8 cellular contexts compared by ENCODE assay signal in genomic region chr4:184328022-184328736, GRCh38.
DNase-seq lines count a peak whose midpoint lies in the region; ATAC-seq and TF ChIP-seq lines count a peak whose summit lies in the region.

No MANE protein-coding gene starts in this region.

- H3K9me3 Mint-ChIP-seq in CD14-positive monocyte = peaks cover 0 to 3% (median 0%) of the 10 kb centered on the region in 7 donors
- H3K9me3 Mint-ChIP-seq in activated naive CD8-positive, alpha-beta T cell treated with anti-CD3 and anti-CD28 coated beads, Interleukin-2, amount 10 ng/mL, durations not matched to agents 7 days and 5 days = peaks cover 1% of the 10 kb centered on the region

- POLR2A ChIA-PET in activated naive CD8-positive, alpha-beta T cell treated with anti-CD3 and anti-CD28 coated beads, Interleukin-2, amount 10 ng/mL, durations not matched to agents 7 days and 5 days (lab: Charles Lee) = interaction anchor here (1.1 to 1.3 kb wide), 2 partner anchors 35 to 146 kb away, joined by 3 to 4 read pairs; partner anchors contain the start of gene IRF2

- DNase-seq in CD14-positive monocyte (ENCODE audit: low spot score) (no peak), kidney glomerular epithelial cell (lab: John Stamatoyannopoulos, UW) (no peak), NCI-H82 (lab: John Stamatoyannopoulos, UW) (no peak), LoVo (ENCODE audit: low spot score) (no peak), left ventricle myocardium superior (no peak)
- DNase-seq in activated naive CD8-positive, alpha-beta T cell treated with anti-CD3 and anti-CD28 coated beads, Interleukin-2, amount 10 ng/mL, durations not matched to agents 7 days and 5 days = no peak

- H3K27ac Mint-ChIP-seq in CD14-positive monocyte = peak overlapping the region; percentile 87 to 98 (median 95)
- no peak overlapping the region for H3K27ac Mint-ChIP-seq in activated naive CD8-positive, alpha-beta T cell treated with anti-CD3 and anti-CD28 coated beads, Interleukin-2, amount 10 ng/mL, durations not matched to agents 7 days and 5 days

- ATAC-seq in HG03135 (IDR thresholded peaks at IDR 0.05; ENCODE audit: unreplicated experiment) (peak; percentile 78), left ventricle myocardium superior (no peak)
- ATAC-seq in activated naive CD8-positive, alpha-beta T cell treated with anti-CD3 and anti-CD28 coated beads, Interleukin-2, amount 10 ng/mL, durations not matched to agents 7 days and 5 days (ENCODE audit: low read depth) = peak; percentile 53

- intact Hi-C loops in CD14-positive monocyte (cut with micrococcal nuclease) = no loop called here
- intact Hi-C loops in left ventricle myocardium superior (cut with micrococcal nuclease) = no loop called here

- peaks cover 0 to 1% (median 0%) of the 10 kb centered on the region in 3 donors for H3K27me3 Mint-ChIP-seq in CD14-positive monocyte (ENCODE audit: low read depth in 3 of 3)
- H3K27me3 Mint-ChIP-seq in activated naive CD8-positive, alpha-beta T cell treated with anti-CD3 and anti-CD28 coated beads, Interleukin-2, amount 10 ng/mL, durations not matched to agents 7 days and 5 days = no peaks in the 10 kb centered on the region

- peak; percentile 48 for TF ChIP-seq POLR2A in GM19099 (IDR thresholded peaks at IDR 0.05; ENCODE audit: extremely low read depth, insufficient read length, low read depth)

- no peak for TF ChIP-seq CTCF in CD14-positive monocyte (IDR thresholded peaks at IDR 0.05)

- peaks cover 54% of the 10 kb centered on the region for H3K4me1 Mint-ChIP-seq in CD14-positive monocyte
- H3K4me1 Mint-ChIP-seq in activated naive CD8-positive, alpha-beta T cell treated with anti-CD3 and anti-CD28 coated beads, Interleukin-2, amount 10 ng/mL, durations not matched to agents 7 days and 5 days = peaks cover 9% of the 10 kb centered on the region

- peaks cover 2 to 4% of the 10 kb centered on the region in 2 donors for H3K36me3 Mint-ChIP-seq in CD14-positive monocyte
- peaks cover 2% of the 10 kb centered on the region for H3K36me3 Mint-ChIP-seq in activated naive CD8-positive, alpha-beta T cell treated with anti-CD3 and anti-CD28 coated beads, Interleukin-2, amount 10 ng/mL, durations not matched to agents 7 days and 5 days

- H3K4me3 Mint-ChIP-seq in CD14-positive monocyte = peak overlapping the region in 1 of 2 donors; percentile 39
- no peak overlapping the region for H3K4me3 Mint-ChIP-seq in activated naive CD8-positive, alpha-beta T cell treated with anti-CD3 and anti-CD28 coated beads, Interleukin-2, amount 10 ng/mL, durations not matched to agents 7 days and 5 days
